In the genomic region with DNA sequence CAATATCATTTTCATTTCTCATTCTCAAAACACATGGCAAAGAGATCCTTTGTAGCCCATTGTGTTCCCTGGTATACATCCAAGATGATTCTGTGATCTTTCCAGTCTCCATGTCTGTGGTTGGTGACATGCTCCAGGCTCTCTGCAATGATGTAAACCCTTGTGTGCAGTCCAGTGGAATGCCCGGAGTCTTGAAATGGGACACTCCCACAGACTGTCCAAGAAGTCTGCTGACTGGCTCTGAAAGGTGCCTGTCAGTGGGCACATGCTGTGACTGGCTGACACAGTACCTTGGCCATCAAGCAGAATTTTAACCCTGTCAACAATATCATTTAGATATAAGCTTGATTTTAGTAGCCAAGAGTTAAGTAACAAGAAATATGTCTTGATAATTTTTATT, we compare ENCODE assay signal across 2 cellular contexts.
TF ChIP-seq lines count a peak whose summit lies in the region.

No MANE protein-coding gene starts in this region.

TF ChIP-seq in HepG2, 621 proteins besides CTCF, POLR2A, EP300 and RAD21 (continued from another document):
- TF ChIP-seq PBX2 (CRISPR knock-in tag; IDR thresholded peaks at IDR 0.05) (no peak), ZNF713 (CRISPR knock-in tag; IDR thresholded peaks at IDR 0.05) (no peak), THAP11 (CRISPR knock-in tag; IDR thresholded peaks at IDR 0.05) (no peak), MZF1 (CRISPR knock-in tag; IDR thresholded peaks at IDR 0.05; ENCODE audit: borderline replicate concordance) (no peak), CBX5 (CRISPR knock-in tag; IDR thresholded peaks at IDR 0.05; ENCODE audit: borderline replicate concordance) (no peak), TP53 (CRISPR knock-in tag; conservative IDR thresholded peaks at IDR 0.05) (no peak), ZNF484 (CRISPR knock-in tag; IDR thresholded peaks at IDR 0.05; ENCODE audit: borderline replicate concordance, low read depth) (no peak), JUN (CRISPR knock-in tag; IDR thresholded peaks at IDR 0.05) (no peak), HOXD1 (CRISPR knock-in tag; IDR thresholded peaks at IDR 0.05) (no peak), ZFYVE20 (CRISPR knock-in tag; IDR thresholded peaks at IDR 0.05; ENCODE audit: borderline replicate concordance, low read depth) (no peak), ZNF781 (CRISPR knock-in tag; IDR thresholded peaks at IDR 0.05; ENCODE audit: borderline replicate concordance, not compliant biosample characterization) (no peak), ZNF549 (CRISPR knock-in tag; IDR thresholded peaks at IDR 0.05) (no peak), ZNF775 (CRISPR knock-in tag; IDR thresholded peaks at IDR 0.05; ENCODE audit: borderline replicate concordance) (no peak)
- TF ChIP-seq, protein P1, sequence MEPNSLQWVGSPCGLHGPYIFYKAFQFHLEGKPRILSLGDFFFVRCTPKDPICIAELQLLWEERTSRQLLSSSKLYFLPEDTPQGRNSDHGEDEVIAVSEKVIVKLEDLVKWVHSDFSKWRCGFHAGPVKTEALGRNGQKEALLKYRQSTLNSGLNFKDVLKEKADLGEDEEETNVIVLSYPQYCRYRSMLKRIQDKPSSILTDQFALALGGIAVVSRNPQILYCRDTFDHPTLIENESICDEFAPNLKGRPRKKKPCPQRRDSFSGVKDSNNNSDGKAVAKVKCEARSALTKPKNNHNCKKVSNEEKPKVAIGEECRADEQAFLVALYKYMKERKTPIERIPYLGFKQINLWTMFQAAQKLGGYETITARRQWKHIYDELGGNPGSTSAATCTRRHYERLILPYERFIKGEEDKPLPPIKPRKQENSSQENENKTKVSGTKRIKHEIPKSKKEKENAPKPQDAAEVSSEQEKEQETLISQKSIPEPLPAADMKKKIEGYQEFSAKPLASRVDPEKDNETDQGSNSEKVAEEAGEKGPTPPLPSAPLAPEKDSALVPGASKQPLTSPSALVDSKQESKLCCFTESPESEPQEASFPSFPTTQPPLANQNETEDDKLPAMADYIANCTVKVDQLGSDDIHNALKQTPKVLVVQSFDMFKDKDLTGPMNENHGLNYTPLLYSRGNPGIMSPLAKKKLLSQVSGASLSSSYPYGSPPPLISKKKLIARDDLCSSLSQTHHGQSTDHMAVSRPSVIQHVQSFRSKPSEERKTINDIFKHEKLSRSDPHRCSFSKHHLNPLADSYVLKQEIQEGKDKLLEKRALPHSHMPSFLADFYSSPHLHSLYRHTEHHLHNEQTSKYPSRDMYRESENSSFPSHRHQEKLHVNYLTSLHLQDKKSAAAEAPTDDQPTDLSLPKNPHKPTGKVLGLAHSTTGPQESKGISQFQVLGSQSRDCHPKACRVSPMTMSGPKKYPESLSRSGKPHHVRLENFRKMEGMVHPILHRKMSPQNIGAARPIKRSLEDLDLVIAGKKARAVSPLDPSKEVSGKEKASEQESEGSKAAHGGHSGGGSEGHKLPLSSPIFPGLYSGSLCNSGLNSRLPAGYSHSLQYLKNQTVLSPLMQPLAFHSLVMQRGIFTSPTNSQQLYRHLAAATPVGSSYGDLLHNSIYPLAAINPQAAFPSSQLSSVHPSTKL (CRISPR knock-in tag; IDR thresholded peaks at IDR 0.05), result no peak

TF ChIP-seq in WTC11, 78 proteins besides CTCF, POLR2A, EP300 and RAD21:
- TF ChIP-seq, protein P2, sequence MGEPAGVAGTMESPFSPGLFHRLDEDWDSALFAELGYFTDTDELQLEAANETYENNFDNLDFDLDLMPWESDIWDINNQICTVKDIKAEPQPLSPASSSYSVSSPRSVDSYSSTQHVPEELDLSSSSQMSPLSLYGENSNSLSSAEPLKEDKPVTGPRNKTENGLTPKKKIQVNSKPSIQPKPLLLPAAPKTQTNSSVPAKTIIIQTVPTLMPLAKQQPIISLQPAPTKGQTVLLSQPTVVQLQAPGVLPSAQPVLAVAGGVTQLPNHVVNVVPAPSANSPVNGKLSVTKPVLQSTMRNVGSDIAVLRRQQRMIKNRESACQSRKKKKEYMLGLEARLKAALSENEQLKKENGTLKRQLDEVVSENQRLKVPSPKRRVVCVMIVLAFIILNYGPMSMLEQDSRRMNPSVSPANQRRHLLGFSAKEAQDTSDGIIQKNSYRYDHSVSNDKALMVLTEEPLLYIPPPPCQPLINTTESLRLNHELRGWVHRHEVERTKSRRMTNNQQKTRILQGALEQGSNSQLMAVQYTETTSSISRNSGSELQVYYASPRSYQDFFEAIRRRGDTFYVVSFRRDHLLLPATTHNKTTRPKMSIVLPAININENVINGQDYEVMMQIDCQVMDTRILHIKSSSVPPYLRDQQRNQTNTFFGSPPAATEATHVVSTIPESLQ (CRISPR knock-in tag; IDR thresholded peaks at IDR 0.05), result no peak
- TF ChIP-seq, protein P3, sequence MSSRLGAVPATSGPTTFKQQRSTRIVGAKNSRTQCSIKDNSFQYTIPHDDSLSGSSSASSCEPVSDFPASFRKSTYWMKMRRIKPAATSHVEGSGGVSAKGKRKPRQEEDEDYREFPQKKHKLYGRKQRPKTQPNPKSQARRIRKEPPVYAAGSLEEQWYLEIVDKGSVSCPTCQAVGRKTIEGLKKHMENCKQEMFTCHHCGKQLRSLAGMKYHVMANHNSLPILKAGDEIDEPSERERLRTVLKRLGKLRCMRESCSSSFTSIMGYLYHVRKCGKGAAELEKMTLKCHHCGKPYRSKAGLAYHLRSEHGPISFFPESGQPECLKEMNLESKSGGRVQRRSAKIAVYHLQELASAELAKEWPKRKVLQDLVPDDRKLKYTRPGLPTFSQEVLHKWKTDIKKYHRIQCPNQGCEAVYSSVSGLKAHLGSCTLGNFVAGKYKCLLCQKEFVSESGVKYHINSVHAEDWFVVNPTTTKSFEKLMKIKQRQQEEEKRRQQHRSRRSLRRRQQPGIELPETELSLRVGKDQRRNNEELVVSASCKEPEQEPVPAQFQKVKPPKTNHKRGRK (CRISPR knock-in tag; IDR thresholded peaks at IDR 0.05; ENCODE audit: borderline replicate concordance), result no peak
- no peak for TF ChIP-seq ESRRA (CRISPR knock-in tag; IDR thresholded peaks at IDR 0.05; ENCODE audit: borderline replicate concordance)
- TF ChIP-seq HMGA2 (CRISPR knock-in tag; IDR thresholded peaks at IDR 0.05), result no peak
- TF ChIP-seq ZBTB43 (CRISPR knock-in tag; IDR thresholded peaks at IDR 0.05), result no peak
- TF ChIP-seq PREB (CRISPR knock-in tag; IDR thresholded peaks at IDR 0.05; ENCODE audit: borderline replicate concordance), result no peak
- TF ChIP-seq PRRX2 (CRISPR knock-in tag; IDR thresholded peaks at IDR 0.05), result no peak
- TF ChIP-seq, protein P4, sequence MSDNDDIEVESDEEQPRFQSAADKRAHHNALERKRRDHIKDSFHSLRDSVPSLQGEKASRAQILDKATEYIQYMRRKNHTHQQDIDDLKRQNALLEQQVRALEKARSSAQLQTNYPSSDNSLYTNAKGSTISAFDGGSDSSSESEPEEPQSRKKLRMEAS (CRISPR knock-in tag; IDR thresholded peaks at IDR 0.05), result no peak
- TF ChIP-seq JUN (CRISPR knock-in tag; IDR thresholded peaks at IDR 0.05), result no peak
